In the genomic region with DNA sequence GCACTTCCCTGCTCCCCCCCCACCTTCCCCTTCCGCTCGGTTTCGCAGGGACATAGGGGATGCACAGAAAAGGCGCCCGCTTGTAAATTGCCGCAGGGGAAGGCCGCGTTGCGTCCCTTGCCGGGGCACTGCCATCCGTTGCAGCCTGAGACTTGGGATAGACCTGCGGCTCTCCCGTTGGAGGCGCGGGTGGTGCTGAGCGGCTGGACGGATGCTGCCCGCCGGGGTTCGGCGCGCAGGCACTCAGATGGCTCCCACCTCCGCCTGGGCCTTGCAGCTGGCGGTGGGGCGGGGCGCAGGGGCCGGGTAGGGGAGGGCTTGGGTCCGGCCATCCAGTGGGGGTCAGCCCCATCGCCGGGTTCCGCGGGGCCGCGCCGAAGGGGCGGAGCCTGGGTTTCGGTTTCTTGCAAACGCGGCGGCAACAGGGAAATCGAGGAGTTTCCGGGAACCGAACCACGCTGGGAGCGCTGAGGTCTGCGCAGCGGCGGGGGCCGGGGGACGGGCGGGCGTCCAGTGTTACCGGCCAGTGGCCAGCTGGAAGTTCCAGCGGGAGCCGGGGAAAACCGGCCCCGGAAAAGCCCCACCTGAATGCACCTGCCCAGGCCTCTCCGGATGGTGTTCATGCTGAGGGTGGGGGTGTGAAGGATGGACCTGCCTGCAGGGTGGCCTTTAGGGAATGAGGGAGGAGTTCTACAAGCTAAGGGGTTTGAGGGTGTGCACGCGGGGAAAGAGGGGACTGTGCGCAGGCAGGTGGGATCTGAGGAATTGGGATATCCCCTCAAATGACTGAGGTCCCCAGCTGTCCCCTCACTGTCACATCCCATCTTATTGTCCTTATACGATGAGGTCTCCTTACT, we compare ENCODE assay signal across 2 cellular contexts.
A peak's percentile ranks its signal among the peaks of the same experiment; 100 is the strongest.
TF ChIP-seq lines count a peak whose summit lies in the region.

No MANE protein-coding gene starts in this region.

TF ChIP-seq in HEK293, 187 proteins besides CTCF, POLR2A, EP300 and RAD21 (continues in another document):
- TF ChIP-seq ZBTB48 (tag by site-specific recombination; IDR thresholded peaks at IDR 0.05) (peak; percentile 90), IKZF3 (tag by site-specific recombination; IDR thresholded peaks at IDR 0.05) (0 out of 2 replicates have a peak, but pooled peaks have one; percentile 24), ZBTB20 (tag by site-specific recombination; IDR thresholded peaks at IDR 0.05) (peak; percentile 72), ZBTB1 (tag by site-specific recombination; IDR thresholded peaks at IDR 0.05) (no peak), ZNF132 (tag by site-specific recombination; IDR thresholded peaks at IDR 0.05; ENCODE audit: borderline replicate concordance) (no peak), ZNF223 (tag by site-specific recombination; IDR thresholded peaks at IDR 0.05) (no peak), ZBTB8A (tag by site-specific recombination; IDR thresholded peaks at IDR 0.05) (peak; percentile 59; the same call in 1 of the 2 replicates), ZNF610 (tag by site-specific recombination; IDR thresholded peaks at IDR 0.05; ENCODE audit: borderline replicate concordance) (0 out of 2 replicates have a peak, but pooled peaks have one; percentile 47), ZNF629 (tag by site-specific recombination; IDR thresholded peaks at IDR 0.05) (peak; percentile 35; the same call in 1 of the 2 replicates), KLF8 (tag by site-specific recombination; IDR thresholded peaks at IDR 0.05) (peak; percentile 37; the same call in 1 of the 2 replicates), ZNF585B (tag by site-specific recombination; IDR thresholded peaks at IDR 0.05) (no peak), ZNF2 (tag by site-specific recombination; IDR thresholded peaks at IDR 0.05) (no peak), ZNF76 (tag by site-specific recombination; IDR thresholded peaks at IDR 0.05; ENCODE audit: borderline replicate concordance, low read depth) (peak; percentile 36; the same call in 1 of the 2 replicates)
- TF ChIP-seq, protein P1, sequence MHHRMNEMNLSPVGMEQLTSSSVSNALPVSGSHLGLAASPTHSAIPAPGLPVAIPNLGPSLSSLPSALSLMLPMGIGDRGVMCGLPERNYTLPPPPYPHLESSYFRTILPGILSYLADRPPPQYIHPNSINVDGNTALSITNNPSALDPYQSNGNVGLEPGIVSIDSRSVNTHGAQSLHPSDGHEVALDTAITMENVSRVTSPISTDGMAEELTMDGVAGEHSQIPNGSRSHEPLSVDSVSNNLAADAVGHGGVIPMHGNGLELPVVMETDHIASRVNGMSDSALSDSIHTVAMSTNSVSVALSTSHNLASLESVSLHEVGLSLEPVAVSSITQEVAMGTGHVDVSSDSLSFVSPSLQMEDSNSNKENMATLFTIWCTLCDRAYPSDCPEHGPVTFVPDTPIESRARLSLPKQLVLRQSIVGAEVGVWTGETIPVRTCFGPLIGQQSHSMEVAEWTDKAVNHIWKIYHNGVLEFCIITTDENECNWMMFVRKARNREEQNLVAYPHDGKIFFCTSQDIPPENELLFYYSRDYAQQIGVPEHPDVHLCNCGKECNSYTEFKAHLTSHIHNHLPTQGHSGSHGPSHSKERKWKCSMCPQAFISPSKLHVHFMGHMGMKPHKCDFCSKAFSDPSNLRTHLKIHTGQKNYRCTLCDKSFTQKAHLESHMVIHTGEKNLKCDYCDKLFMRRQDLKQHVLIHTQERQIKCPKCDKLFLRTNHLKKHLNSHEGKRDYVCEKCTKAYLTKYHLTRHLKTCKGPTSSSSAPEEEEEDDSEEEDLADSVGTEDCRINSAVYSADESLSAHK (tag by site-specific recombination; IDR thresholded peaks at IDR 0.05), result no peak
- TF ChIP-seq, protein P2, sequence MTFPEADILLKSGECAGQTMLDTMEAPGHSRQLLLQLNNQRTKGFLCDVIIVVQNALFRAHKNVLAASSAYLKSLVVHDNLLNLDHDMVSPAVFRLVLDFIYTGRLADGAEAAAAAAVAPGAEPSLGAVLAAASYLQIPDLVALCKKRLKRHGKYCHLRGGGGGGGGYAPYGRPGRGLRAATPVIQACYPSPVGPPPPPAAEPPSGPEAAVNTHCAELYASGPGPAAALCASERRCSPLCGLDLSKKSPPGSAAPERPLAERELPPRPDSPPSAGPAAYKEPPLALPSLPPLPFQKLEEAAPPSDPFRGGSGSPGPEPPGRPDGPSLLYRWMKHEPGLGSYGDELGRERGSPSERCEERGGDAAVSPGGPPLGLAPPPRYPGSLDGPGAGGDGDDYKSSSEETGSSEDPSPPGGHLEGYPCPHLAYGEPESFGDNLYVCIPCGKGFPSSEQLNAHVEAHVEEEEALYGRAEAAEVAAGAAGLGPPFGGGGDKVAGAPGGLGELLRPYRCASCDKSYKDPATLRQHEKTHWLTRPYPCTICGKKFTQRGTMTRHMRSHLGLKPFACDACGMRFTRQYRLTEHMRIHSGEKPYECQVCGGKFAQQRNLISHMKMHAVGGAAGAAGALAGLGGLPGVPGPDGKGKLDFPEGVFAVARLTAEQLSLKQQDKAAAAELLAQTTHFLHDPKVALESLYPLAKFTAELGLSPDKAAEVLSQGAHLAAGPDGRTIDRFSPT (tag by site-specific recombination; IDR thresholded peaks at IDR 0.05), result peak; percentile 82
- TF ChIP-seq, protein P3, sequence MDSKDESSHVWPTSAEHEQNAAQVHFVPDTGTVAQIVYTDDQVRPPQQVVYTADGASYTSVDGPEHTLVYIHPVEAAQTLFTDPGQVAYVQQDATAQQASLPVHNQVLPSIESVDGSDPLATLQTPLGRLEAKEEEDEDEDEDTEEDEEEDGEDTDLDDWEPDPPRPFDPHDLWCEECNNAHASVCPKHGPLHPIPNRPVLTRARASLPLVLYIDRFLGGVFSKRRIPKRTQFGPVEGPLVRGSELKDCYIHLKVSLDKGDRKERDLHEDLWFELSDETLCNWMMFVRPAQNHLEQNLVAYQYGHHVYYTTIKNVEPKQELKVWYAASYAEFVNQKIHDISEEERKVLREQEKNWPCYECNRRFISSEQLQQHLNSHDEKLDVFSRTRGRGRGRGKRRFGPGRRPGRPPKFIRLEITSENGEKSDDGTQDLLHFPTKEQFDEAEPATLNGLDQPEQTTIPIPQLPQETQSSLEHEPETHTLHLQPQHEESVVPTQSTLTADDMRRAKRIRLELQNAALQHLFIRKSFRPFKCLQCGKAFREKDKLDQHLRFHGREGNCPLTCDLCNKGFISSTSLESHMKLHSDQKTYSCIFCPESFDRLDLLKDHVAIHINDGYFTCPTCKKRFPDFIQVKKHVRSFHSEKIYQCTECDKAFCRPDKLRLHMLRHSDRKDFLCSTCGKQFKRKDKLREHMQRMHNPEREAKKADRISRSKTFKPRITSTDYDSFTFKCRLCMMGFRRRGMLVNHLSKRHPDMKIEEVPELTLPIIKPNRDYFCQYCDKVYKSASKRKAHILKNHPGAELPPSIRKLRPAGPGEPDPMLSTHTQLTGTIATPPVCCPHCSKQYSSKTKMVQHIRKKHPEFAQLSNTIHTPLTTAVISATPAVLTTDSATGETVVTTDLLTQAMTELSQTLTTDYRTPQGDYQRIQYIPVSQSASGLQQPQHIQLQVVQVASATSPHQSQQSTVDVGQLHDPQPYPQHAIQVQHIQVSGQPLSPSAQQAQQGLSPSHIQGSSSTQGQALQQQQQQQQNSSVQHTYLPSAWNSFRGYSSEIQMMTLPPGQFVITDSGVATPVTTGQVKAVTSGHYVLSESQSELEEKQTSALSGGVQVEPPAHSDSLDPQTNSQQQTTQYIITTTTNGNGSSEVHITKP (tag by site-specific recombination; IDR thresholded peaks at IDR 0.05), result peak; percentile 87

TF ChIP-seq in HepG2, 621 proteins besides CTCF, POLR2A, EP300 and RAD21 (continues in another document):
- TF ChIP-seq SMAD3 (CRISPR knock-in tag; IDR thresholded peaks at IDR 0.05) (no peak), ZNF563 (CRISPR knock-in tag; IDR thresholded peaks at IDR 0.05) (no peak; the same call in 1 of the 2 replicates), PCBP1 (IDR thresholded peaks at IDR 0.05; ENCODE audit: borderline replicate concordance, low read depth, low read length) (no peak), ZNF816 (CRISPR knock-in tag; IDR thresholded peaks at IDR 0.05; ENCODE audit: borderline replicate concordance) (0 out of 2 replicates have a peak, but pooled peaks have one; percentile 65), YY1 (IDR thresholded peaks at IDR 0.05; ENCODE audit: insufficient read depth, insufficient replicate concordance, low read depth, low read length) (no peak), ZNF569 (CRISPR knock-in tag; IDR thresholded peaks at IDR 0.05; ENCODE audit: borderline replicate concordance) (no peak), MBNL3 (CRISPR knock-in tag; conservative IDR thresholded peaks at IDR 0.05) (no peak), EZH2 (conservative IDR thresholded peaks at IDR 0.05; ENCODE audit: low read depth, low read length) (no peak), ZNF552 (CRISPR knock-in tag; IDR thresholded peaks at IDR 0.05; ENCODE audit: borderline replicate concordance) (no peak), ZZZ3 (CRISPR knock-in tag; IDR thresholded peaks at IDR 0.05; ENCODE audit: borderline replicate concordance) (no peak), SOX13 (IDR thresholded peaks at IDR 0.05) (no peak), SOX13 (CRISPR knock-in tag; conservative IDR thresholded peaks at IDR 0.05 in 1 of 2, IDR thresholded peaks at IDR 0.05 in 1 of 2) (no peak), MZF1 (CRISPR knock-in tag; IDR thresholded peaks at IDR 0.05; ENCODE audit: borderline replicate concordance) (no peak)
- TF ChIP-seq, protein P4, sequence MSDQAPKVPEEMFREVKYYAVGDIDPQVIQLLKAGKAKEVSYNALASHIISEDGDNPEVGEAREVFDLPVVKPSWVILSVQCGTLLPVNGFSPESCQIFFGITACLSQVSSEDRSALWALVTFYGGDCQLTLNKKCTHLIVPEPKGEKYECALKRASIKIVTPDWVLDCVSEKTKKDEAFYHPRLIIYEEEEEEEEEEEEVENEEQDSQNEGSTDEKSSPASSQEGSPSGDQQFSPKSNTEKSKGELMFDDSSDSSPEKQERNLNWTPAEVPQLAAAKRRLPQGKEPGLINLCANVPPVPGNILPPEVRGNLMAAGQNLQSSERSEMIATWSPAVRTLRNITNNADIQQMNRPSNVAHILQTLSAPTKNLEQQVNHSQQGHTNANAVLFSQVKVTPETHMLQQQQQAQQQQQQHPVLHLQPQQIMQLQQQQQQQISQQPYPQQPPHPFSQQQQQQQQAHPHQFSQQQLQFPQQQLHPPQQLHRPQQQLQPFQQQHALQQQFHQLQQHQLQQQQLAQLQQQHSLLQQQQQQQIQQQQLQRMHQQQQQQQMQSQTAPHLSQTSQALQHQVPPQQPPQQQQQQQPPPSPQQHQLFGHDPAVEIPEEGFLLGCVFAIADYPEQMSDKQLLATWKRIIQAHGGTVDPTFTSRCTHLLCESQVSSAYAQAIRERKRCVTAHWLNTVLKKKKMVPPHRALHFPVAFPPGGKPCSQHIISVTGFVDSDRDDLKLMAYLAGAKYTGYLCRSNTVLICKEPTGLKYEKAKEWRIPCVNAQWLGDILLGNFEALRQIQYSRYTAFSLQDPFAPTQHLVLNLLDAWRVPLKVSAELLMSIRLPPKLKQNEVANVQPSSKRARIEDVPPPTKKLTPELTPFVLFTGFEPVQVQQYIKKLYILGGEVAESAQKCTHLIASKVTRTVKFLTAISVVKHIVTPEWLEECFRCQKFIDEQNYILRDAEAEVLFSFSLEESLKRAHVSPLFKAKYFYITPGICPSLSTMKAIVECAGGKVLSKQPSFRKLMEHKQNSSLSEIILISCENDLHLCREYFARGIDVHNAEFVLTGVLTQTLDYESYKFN (CRISPR knock-in tag; conservative IDR thresholded peaks at IDR 0.05), result peak; percentile 31; the same call in 1 of the 2 replicates
- TF ChIP-seq, protein P5, sequence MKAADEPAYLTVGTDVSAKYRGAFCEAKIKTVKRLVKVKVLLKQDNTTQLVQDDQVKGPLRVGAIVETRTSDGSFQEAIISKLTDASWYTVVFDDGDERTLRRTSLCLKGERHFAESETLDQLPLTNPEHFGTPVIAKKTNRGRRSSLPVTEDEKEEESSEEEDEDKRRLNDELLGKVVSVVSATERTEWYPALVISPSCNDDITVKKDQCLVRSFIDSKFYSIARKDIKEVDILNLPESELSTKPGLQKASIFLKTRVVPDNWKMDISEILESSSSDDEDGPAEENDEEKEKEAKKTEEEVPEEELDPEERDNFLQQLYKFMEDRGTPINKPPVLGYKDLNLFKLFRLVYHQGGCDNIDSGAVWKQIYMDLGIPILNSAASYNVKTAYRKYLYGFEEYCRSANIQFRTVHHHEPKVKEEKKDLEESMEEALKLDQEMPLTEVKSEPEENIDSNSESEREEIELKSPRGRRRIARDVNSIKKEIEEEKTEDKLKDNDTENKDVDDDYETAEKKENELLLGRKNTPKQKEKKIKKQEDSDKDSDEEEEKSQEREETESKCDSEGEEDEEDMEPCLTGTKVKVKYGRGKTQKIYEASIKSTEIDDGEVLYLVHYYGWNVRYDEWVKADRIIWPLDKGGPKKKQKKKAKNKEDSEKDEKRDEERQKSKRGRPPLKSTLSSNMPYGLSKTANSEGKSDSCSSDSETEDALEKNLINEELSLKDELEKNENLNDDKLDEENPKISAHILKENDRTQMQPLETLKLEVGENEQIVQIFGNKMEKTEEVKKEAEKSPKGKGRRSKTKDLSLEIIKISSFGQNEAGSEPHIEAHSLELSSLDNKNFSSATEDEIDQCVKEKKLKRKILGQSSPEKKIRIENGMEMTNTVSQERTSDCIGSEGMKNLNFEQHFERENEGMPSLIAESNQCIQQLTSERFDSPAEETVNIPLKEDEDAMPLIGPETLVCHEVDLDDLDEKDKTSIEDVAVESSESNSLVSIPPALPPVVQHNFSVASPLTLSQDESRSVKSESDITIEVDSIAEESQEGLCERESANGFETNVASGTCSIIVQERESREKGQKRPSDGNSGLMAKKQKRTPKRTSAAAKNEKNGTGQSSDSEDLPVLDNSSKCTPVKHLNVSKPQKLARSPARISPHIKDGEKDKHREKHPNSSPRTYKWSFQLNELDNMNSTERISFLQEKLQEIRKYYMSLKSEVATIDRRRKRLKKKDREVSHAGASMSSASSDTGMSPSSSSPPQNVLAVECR (CRISPR knock-in tag; IDR thresholded peaks at IDR 0.05; ENCODE audit: borderline replicate concordance), result no peak; the same call in 1 of the 2 replicates
- TF ChIP-seq, protein P6, sequence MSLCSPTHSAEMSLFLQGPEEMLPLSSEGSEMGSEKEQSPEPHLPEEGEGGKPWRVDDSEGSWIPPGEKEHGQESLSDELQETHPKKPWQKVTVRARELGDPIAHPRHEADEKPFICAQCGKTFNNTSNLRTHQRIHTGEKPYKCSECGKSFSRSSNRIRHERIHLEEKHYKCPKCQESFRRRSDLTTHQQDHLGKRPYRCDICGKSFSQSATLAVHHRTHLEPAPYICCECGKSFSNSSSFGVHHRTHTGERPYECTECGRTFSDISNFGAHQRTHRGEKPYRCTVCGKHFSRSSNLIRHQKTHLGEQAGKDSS (CRISPR knock-in tag; IDR thresholded peaks at IDR 0.05; ENCODE audit: borderline replicate concordance, low read depth), result 0 out of 2 replicates have a peak, but pooled peaks have one; percentile 41
- TF ChIP-seq, protein P7, sequence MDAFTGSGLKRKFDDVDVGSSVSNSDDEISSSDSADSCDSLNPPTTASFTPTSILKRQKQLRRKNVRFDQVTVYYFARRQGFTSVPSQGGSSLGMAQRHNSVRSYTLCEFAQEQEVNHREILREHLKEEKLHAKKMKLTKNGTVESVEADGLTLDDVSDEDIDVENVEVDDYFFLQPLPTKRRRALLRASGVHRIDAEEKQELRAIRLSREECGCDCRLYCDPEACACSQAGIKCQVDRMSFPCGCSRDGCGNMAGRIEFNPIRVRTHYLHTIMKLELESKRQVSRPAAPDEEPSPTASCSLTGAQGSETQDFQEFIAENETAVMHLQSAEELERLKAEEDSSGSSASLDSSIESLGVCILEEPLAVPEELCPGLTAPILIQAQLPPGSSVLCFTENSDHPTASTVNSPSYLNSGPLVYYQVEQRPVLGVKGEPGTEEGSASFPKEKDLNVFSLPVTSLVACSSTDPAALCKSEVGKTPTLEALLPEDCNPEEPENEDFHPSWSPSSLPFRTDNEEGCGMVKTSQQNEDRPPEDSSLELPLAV (CRISPR knock-in tag; conservative IDR thresholded peaks at IDR 0.05; ENCODE audit: low read depth), result no peak
